In the genomic region with DNA sequence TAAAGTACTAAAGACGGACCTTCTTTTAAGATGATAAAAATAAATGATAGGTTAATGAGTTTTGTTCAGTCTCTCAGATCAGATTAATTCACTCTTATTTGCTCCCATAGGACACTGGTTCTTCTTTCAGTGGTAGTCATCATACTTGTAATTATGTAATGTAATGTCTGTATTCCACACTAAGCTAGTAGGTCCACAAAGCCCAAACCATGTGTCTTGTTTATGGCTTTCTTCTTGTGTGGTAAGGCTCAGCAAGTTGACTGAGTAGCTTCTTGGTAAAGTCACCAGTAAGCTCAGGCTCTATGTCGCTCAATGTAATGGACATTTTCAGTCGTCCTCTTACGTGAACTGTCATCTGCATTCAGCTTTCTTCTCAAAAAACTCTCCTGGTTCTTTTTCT, we compare ENCODE assay signal across 1 cellular context.
TF ChIP-seq lines count a peak whose summit lies in the region.

No MANE protein-coding gene starts in this region.

TF ChIP-seq in HepG2, 621 proteins besides CTCF, POLR2A, EP300 and RAD21 (continued from another document):
- TF ChIP-seq, protein P1, sequence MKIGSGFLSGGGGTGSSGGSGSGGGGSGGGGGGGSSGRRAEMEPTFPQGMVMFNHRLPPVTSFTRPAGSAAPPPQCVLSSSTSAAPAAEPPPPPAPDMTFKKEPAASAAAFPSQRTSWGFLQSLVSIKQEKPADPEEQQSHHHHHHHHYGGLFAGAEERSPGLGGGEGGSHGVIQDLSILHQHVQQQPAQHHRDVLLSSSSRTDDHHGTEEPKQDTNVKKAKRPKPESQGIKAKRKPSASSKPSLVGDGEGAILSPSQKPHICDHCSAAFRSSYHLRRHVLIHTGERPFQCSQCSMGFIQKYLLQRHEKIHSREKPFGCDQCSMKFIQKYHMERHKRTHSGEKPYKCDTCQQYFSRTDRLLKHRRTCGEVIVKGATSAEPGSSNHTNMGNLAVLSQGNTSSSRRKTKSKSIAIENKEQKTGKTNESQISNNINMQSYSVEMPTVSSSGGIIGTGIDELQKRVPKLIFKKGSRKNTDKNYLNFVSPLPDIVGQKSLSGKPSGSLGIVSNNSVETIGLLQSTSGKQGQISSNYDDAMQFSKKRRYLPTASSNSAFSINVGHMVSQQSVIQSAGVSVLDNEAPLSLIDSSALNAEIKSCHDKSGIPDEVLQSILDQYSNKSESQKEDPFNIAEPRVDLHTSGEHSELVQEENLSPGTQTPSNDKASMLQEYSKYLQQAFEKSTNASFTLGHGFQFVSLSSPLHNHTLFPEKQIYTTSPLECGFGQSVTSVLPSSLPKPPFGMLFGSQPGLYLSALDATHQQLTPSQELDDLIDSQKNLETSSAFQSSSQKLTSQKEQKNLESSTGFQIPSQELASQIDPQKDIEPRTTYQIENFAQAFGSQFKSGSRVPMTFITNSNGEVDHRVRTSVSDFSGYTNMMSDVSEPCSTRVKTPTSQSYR (CRISPR knock-in tag; IDR thresholded peaks at IDR 0.05; ENCODE audit: borderline replicate concordance), result no peak
- no peak for TF ChIP-seq SIX1 (CRISPR knock-in tag; IDR thresholded peaks at IDR 0.05; ENCODE audit: borderline replicate concordance)
- TF ChIP-seq, protein P2, sequence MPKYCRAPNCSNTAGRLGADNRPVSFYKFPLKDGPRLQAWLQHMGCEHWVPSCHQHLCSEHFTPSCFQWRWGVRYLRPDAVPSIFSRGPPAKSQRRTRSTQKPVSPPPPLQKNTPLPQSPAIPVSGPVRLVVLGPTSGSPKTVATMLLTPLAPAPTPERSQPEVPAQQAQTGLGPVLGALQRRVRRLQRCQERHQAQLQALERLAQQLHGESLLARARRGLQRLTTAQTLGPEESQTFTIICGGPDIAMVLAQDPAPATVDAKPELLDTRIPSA (CRISPR knock-in tag; IDR thresholded peaks at IDR 0.05; ENCODE audit: borderline replicate concordance), result no peak
- TF ChIP-seq, protein P3, sequence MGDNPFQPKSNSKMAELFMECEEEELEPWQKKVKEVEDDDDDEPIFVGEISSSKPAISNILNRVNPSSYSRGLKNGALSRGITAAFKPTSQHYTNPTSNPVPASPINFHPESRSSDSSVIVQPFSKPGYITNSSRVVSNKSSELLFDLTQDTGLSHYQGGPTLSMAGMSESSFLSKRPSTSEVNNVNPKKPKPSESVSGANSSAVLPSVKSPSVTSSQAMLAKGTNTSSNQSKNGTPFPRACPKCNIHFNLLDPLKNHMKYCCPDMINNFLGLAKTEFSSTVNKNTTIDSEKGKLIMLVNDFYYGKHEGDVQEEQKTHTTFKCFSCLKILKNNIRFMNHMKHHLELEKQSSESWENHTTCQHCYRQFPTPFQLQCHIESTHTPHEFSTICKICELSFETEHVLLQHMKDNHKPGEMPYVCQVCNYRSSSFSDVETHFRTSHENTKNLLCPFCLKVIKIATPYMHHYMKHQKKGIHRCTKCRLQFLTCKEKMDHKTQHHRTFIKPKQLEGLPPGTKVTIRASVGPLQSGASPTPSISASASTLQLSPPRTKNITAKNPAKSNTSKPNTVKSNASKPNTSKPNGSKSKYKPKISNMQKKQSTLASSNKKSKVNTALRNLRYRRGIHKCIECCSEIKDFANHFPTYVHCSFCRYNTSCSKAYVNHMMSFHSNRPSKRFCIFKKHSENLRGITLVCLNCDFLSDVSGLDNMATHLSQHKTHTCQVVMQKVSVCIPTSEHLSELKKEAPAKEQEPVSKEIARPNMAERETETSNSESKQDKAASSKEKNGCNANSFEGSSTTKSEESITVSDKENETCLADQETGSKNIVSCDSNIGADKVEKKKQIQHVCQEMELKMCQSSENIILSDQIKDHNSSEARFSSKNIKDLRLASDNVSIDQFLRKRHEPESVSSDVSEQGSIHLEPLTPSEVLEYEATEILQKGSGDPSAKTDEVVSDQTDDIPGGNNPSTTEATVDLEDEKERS (CRISPR knock-in tag; IDR thresholded peaks at IDR 0.05), result no peak
- TF ChIP-seq, protein P4, sequence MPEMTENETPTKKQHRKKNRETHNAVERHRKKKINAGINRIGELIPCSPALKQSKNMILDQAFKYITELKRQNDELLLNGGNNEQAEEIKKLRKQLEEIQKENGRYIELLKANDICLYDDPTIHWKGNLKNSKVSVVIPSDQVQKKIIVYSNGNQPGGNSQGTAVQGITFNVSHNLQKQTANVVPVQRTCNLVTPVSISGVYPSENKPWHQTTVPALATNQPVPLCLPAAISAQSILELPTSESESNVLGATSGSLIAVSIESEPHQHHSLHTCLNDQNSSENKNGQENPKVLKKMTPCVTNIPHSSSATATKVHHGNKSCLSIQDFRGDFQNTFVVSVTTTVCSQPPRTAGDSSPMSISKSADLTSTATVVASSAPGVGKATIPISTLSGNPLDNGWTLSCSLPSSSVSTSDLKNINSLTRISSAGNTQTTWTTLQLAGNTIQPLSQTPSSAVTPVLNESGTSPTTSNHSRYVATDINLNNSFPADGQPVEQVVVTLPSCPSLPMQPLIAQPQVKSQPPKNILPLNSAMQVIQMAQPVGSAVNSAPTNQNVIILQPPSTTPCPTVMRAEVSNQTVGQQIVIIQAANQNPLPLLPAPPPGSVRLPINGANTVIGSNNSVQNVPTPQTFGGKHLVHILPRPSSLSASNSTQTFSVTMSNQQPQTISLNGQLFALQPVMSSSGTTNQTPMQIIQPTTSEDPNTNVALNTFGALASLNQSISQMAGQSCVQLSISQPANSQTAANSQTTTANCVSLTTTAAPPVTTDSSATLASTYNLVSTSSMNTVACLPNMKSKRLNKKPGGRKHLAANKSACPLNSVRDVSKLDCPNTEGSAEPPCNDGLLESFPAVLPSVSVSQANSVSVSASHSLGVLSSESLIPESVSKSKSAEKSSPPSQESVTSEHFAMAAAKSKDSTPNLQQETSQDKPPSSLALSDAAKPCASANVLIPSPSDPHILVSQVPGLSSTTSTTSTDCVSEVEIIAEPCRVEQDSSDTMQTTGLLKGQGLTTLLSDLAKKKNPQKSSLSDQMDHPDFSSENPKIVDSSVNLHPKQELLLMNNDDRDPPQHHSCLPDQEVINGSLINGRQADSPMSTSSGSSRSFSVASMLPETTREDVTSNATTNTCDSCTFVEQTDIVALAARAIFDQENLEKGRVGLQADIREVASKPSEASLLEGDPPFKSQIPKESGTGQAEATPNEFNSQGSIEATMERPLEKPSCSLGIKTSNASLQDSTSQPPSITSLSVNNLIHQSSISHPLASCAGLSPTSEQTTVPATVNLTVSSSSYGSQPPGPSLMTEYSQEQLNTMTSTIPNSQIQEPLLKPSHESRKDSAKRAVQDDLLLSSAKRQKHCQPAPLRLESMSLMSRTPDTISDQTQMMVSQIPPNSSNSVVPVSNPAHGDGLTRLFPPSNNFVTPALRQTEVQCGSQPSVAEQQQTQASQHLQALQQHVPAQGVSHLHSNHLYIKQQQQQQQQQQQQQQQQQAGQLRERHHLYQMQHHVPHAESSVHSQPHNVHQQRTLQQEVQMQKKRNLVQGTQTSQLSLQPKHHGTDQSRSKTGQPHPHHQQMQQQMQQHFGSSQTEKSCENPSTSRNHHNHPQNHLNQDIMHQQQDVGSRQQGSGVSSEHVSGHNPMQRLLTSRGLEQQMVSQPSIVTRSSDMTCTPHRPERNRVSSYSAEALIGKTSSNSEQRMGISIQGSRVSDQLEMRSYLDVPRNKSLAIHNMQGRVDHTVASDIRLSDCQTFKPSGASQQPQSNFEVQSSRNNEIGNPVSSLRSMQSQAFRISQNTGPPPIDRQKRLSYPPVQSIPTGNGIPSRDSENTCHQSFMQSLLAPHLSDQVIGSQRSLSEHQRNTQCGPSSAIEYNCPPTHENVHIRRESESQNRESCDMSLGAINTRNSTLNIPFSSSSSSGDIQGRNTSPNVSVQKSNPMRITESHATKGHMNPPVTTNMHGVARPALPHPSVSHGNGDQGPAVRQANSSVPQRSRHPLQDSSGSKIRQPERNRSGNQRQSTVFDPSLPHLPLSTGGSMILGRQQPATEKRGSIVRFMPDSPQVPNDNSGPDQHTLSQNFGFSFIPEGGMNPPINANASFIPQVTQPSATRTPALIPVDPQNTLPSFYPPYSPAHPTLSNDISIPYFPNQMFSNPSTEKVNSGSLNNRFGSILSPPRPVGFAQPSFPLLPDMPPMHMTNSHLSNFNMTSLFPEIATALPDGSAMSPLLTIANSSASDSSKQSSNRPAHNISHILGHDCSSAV (CRISPR knock-in tag; IDR thresholded peaks at IDR 0.05; ENCODE audit: borderline replicate concordance), result no peak
- TF ChIP-seq KLF6 (CRISPR knock-in tag; IDR thresholded peaks at IDR 0.05), result no peak
- TF ChIP-seq, protein P5, sequence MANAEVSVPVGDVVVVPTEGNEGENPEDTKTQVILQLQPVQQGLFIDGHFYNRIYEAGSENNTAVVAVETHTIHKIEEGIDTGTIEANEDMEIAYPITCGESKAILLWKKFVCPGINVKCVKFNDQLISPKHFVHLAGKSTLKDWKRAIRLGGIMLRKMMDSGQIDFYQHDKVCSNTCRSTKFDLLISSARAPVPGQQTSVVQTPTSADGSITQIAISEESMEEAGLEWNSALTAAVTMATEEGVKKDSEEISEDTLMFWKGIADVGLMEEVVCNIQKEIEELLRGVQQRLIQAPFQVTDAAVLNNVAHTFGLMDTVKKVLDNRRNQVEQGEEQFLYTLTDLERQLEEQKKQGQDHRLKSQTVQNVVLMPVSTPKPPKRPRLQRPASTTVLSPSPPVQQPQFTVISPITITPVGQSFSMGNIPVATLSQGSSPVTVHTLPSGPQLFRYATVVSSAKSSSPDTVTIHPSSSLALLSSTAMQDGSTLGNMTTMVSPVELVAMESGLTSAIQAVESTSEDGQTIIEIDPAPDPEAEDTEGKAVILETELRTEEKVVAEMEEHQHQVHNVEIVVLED (CRISPR knock-in tag; IDR thresholded peaks at IDR 0.05; ENCODE audit: borderline replicate concordance), result no peak
- TF ChIP-seq ZSCAN30 (CRISPR knock-in tag; IDR thresholded peaks at IDR 0.05), result no peak
- no peak for TF ChIP-seq NFIB (CRISPR knock-in tag; IDR thresholded peaks at IDR 0.05; ENCODE audit: borderline replicate concordance)
- no peak for TF ChIP-seq TCF7L2 (IDR thresholded peaks at IDR 0.05; ENCODE audit: low read depth, low read length)
- no peak for TF ChIP-seq ZNF34 (CRISPR knock-in tag; IDR thresholded peaks at IDR 0.05; ENCODE audit: borderline replicate concordance)
- no peak for TF ChIP-seq BRD4 (CRISPR knock-in tag; IDR thresholded peaks at IDR 0.05)
- no peak for TF ChIP-seq ZNF883 (CRISPR knock-in tag; IDR thresholded peaks at IDR 0.05; ENCODE audit: not compliant biosample characterization)
- no peak for TF ChIP-seq RXRA (CRISPR knock-in tag; IDR thresholded peaks at IDR 0.05)
